8 cellular contexts compared by ENCODE assay signal in genomic region chr18:74292541-74292858, GRCh38. TPM values are rescaled to one million over a fixed set of nuclear protein-coding genes. Genes with fewer than 3 reads are reported as not detected.
A peak's percentile ranks its signal among the peaks of the same experiment; 100 is the strongest.
DNase-seq lines count a peak whose midpoint lies in the region; ATAC-seq and TF ChIP-seq lines count a peak whose summit lies in the region.

No MANE protein-coding gene starts in this region.

- no peak overlapping the region for H3K4me3 Mint-ChIP-seq in CD4-positive, alpha-beta T cell

- peak overlapping the region; percentile 86 for H2AFZ ChIP-seq in osteoblast (ENCODE audit: low read length)

- H3K36me3 Mint-ChIP-seq in CD4-positive, alpha-beta T cell (ENCODE audit: low read depth) = peaks cover 8% of the 10 kb centered on the region

- no peak for ATAC-seq in CD4-positive, alpha-beta T cell (ENCODE audit: poor library complexity)
- no peak for ATAC-seq in HG03460 (IDR thresholded peaks at IDR 0.05; ENCODE audit: unreplicated experiment)

- no peaks in the 10 kb centered on the region for H4K20me1 ChIP-seq in osteoblast (ENCODE audit: insufficient read depth, low read length)

- intact Hi-C loops in CD4-positive, alpha-beta T cell (cut with DNase I, micrococcal nuclease) = loop anchor here (2.0 to 5.0 kb wide), 7 partner anchors 60 to 915 kb away; partner anchors contain the start of genes CNDP2 (in 1 of the 2), PTGR3 (in 1 of the 2) and ZNF407 (in 1 of the 2)
- intact Hi-C loops in head of caudate nucleus (cut with DNase I) = no loop called here

- H3K36me3 ChIP-seq in endocrine pancreas (ENCODE audit: control insufficient read depth, insufficient read depth, low read length) = no peaks in the 10 kb centered on the region
- H3K36me3 ChIP-seq in osteoblast (ENCODE audit: insufficient read depth, low read length) = no peaks in the 10 kb centered on the region

- peak overlapping the region; percentile 48 for H3K27ac ChIP-seq in CD4-positive, alpha-beta T cell (ENCODE audit: low read depth, low read length)
- peak overlapping the region; percentile 8 for H3K27ac ChIP-seq in osteoblast (ENCODE audit: low read depth, low read length)

- POLR2A ChIA-PET in CD4-positive, alpha-beta T cell (lab: Charles Lee) = interaction anchor here (0.8 kb wide), 1 partner anchor 306 kb away, joined by 3 read pairs; no protein-coding TSS in a partner anchor

- H3K9ac ChIP-seq in endocrine pancreas (ENCODE audit: control insufficient read depth, insufficient read depth, low read length) = peak overlapping the region; percentile 44

- peak overlapping the region; percentile 97 for H3K4me2 ChIP-seq in osteoblast (ENCODE audit: insufficient read depth, low read length)

- H3K4me1 Mint-ChIP-seq in CD4-positive, alpha-beta T cell (ENCODE audit: low read depth) = peaks cover 8% of the 10 kb centered on the region

- no peaks in the 10 kb centered on the region for H3K27me3 Mint-ChIP-seq in CD4-positive, alpha-beta T cell

- peak overlapping the region; percentile 35 for H3K27ac Mint-ChIP-seq in CD4-positive, alpha-beta T cell

- no peaks in the 10 kb centered on the region for H3K79me2 ChIP-seq in osteoblast (ENCODE audit: insufficient read depth, low read length)

- CTCF ChIA-PET in CD4-positive, alpha-beta T cell (lab: Charles Lee) = interaction anchor here (1.3 kb wide), 1 partner anchor 201 kb away, joined by 5 read pairs; no protein-coding TSS in a partner anchor

- H3K4me3 ChIP-seq in endocrine pancreas (ENCODE audit: control insufficient read depth, insufficient read depth, low read length) (peak overlapping the region; percentile 60), osteoblast (ENCODE audit: insufficient read depth, low read length) (peak overlapping the region; percentile 96)

- DNase-seq in CD4-positive, alpha-beta T cell = no peak
- DNase-seq in NCI-H69 (lab: John Stamatoyannopoulos, UW) (peak; percentile 59), osteoblast (ENCODE audit: insufficient read length, low spot score, missing footprints) (peak; percentile 73), OCI-M1 (lab: John Stamatoyannopoulos, UW) (no peak), head of caudate nucleus (no peak), cortex of kidney (lab: John Stamatoyannopoulos, UW) (no peak)

- no peaks in the 10 kb centered on the region for H3K9me3 ChIP-seq in CD4-positive, alpha-beta T cell (ENCODE audit: control insufficient read depth, low read length)
- H3K9me3 ChIP-seq in endocrine pancreas (ENCODE audit: control insufficient read depth, low read length) (no peaks in the 10 kb centered on the region), osteoblast (ENCODE audit: low read depth, low read length) (no peaks in the 10 kb centered on the region)

- no peaks in the 10 kb centered on the region for H3K27me3 ChIP-seq in CD4-positive, alpha-beta T cell (ENCODE audit: control insufficient read depth, insufficient read depth, low read length)
- H3K27me3 ChIP-seq in endocrine pancreas (ENCODE audit: control insufficient read depth, insufficient read depth, low read length) = no peaks in the 10 kb centered on the region
- H3K27me3 ChIP-seq in osteoblast (ENCODE audit: insufficient read depth, low read length) = no peaks in the 10 kb centered on the region

- no peaks in the 10 kb centered on the region for H3K9me3 Mint-ChIP-seq in CD4-positive, alpha-beta T cell

- H3K4me1 ChIP-seq in endocrine pancreas (ENCODE audit: control insufficient read depth, insufficient read depth, low read length) = peaks cover 4% of the 10 kb centered on the region
- H3K4me1 ChIP-seq in osteoblast (ENCODE audit: insufficient read depth, low read length) = peaks cover 22% of the 10 kb centered on the region

- TF ChIP-seq CTCF in CD4-positive, alpha-beta T cell (IDR thresholded peaks at IDR 0.05) = no peak
- no peak for TF ChIP-seq CTCF in osteoblast (IDR thresholded peaks at IDR 0.05; ENCODE audit: extremely low read depth, low read depth, low read length)

RNA-seq across cellular contexts. Expression of gene CYB5A, which starts 0.7 kb away (rescaled TPM):
- 1 to 10 TPM; 3.7 to 4.1 TPM for total RNA-seq in CD4-positive, alpha-beta T cell
- 51.9 and 55.4 TPM in 2 replicates for total RNA-seq in osteoblast

RNA-seq across cellular contexts. Expression of gene C18orf63, which starts 23.1 kb away (rescaled TPM):
- not detected for total RNA-seq in CD4-positive, alpha-beta T cell
- total RNA-seq in osteoblast = not detected in 2 replicates

Comparison
In these comparisons a context has a peak if more than half of its experiments do, and no peak if none do; other contexts are left out.
1. DNase-seq: peak in NCI-H69 (single experiment) and osteoblast (single experiment); none in CD4-positive, alpha-beta T cell (0 of 10), OCI-M1 (single experiment), head of caudate nucleus (0 of 42) and cortex of kidney (single experiment).
2. RNA of gene CYB5A, which starts 0.7 kb away (total RNA-seq): 51.9 to 55.4 TPM in osteoblast; 3.7 to 4.1 TPM in CD4-positive, alpha-beta T cell; every median in the first group is over 10 times any median in the second.